In genomic region chr1:30822966-30823581, GRCh38 we compare ENCODE assay signal across 10 cellular contexts.
A peak's percentile ranks its signal among the peaks of the same experiment; 100 is the strongest.
DNase-seq lines count a peak whose midpoint lies in the region; ATAC-seq lines count a peak whose summit lies in the region.
"Had no signal": no experiment of that assay in that cellular context is flagged by ENCODE, and none has a peak within 500 bp of the region (broad histone marks: within the 10 kb centered on the region; RNA-seq: fewer than 3 reads in every experiment).

No MANE protein-coding gene starts in this region.

- peak overlapping the region; percentile 91 for H3K9ac ChIP-seq in adipocyte (ENCODE audit: low read length)

- peaks cover 10% of the 10 kb centered on the region for H3K27me3 ChIP-seq in adipocyte (replicated peaks; ENCODE audit: control insufficient read depth, insufficient read depth, low read length)

- peaks cover 48% of the 10 kb centered on the region for H3K4me1 ChIP-seq in adipocyte (ENCODE audit: control insufficient read depth, insufficient read depth, low read length)

- no peaks in the 10 kb centered on the region for H3K9me3 Mint-ChIP-seq in immature natural killer cell
- no peaks in the 10 kb centered on the region for H3K9me3 Mint-ChIP-seq in stimulated activated effector memory CD8-positive, alpha-beta T cell treated with anti-CD3 and anti-CD28 coated beads, Interleukin-12 subunit alpha, Interleukin-12 subunit beta, amount 100 ng/mL, for 72 hours
- H3K9me3 Mint-ChIP-seq: activated T-cell treated with anti-CD3 and anti-CD28 coated beads, Interleukin-2, amount 50 U/mL, for 24 hours had no signal

- DNase-seq in HK-2 (ENCODE audit: unreplicated experiment), result peak; percentile 35
- peak; percentile 29 for DNase-seq in adipocyte (ENCODE audit: low read depth)
- DNase-seq in immature natural killer cell, result peak in 1 of 3 donors; percentile 2
- DNase-seq in stimulated activated effector memory CD8-positive, alpha-beta T cell treated with anti-CD3 and anti-CD28 coated beads, Interleukin-12 subunit alpha, Interleukin-12 subunit beta, amount 100 ng/mL, for 72 hours (ENCODE audit: low spot score in 2 of 2), result no peak
- DNase-seq in G401 (ENCODE audit: low spot score), result no peak
- no peak for DNase-seq in COLO668 (lab: John Stamatoyannopoulos, UW; ENCODE audit: unreplicated experiment)
- DNase-seq in NCI-H526 treated with DMSO at 0.1 percent for 48 hours (lab: John Stamatoyannopoulos, UW), result no peak
- DNase-seq: NCI-H82 had no signal

- H3K27me3 Mint-ChIP-seq in immature natural killer cell (ENCODE audit: low read depth in 3 of 3), result peaks cover 23 to 46% (median 26%) of the 10 kb centered on the region in 3 donors

- in situ Hi-C loops in G401 (cut with HindIII; ENCODE audit: low sequenced_read_pairs), result no loop called here

- H3K4me3 Mint-ChIP-seq in immature natural killer cell, result peak overlapping the region in 3 of 5 donors; percentile 7 to 49 (median 27)
- H3K4me3 Mint-ChIP-seq in stimulated activated effector memory CD8-positive, alpha-beta T cell treated with anti-CD3 and anti-CD28 coated beads, Interleukin-12 subunit alpha, Interleukin-12 subunit beta, amount 100 ng/mL, for 72 hours, result no peak overlapping the region

- no peaks in the 10 kb centered on the region for H3K36me3 ChIP-seq in adipocyte (ENCODE audit: control insufficient read depth, insufficient read depth, low read length, severe bottlenecking)

- H3K4me3 ChIP-seq in adipocyte (ENCODE audit: low read length), result peak overlapping the region; percentile 82

- H3K4me1 Mint-ChIP-seq in immature natural killer cell, result peaks cover 26 to 28% of the 10 kb centered on the region in 2 donors
- H3K4me1 Mint-ChIP-seq in stimulated activated effector memory CD8-positive, alpha-beta T cell treated with anti-CD3 and anti-CD28 coated beads, Interleukin-12 subunit alpha, Interleukin-12 subunit beta, amount 100 ng/mL, for 72 hours, result peaks cover 30% of the 10 kb centered on the region

- peak; percentile 56 for ATAC-seq in stimulated activated effector memory CD8-positive, alpha-beta T cell treated with anti-CD3 and anti-CD28 coated beads, Interleukin-12 subunit alpha, Interleukin-12 subunit beta, amount 100 ng/mL, for 72 hours
- ATAC-seq in HG03139 (IDR thresholded peaks at IDR 0.05; ENCODE audit: unreplicated experiment), result no peak

- H3K9me3 ChIP-seq in adipocyte (ENCODE audit: control insufficient read depth, low read length), result no peaks in the 10 kb centered on the region

- H3K27ac Mint-ChIP-seq in immature natural killer cell, result no peak overlapping the region
- H3K27ac Mint-ChIP-seq in stimulated activated effector memory CD8-positive, alpha-beta T cell treated with anti-CD3 and anti-CD28 coated beads, Interleukin-12 subunit alpha, Interleukin-12 subunit beta, amount 100 ng/mL, for 72 hours, result no peak overlapping the region
- H3K27ac Mint-ChIP-seq: activated T-cell treated with anti-CD3 and anti-CD28 coated beads, Interleukin-2, amount 50 U/mL, for 24 hours had no signal

- no peaks in the 10 kb centered on the region for H3K36me3 Mint-ChIP-seq in immature natural killer cell
- peaks cover 5% of the 10 kb centered on the region for H3K36me3 Mint-ChIP-seq in stimulated activated effector memory CD8-positive, alpha-beta T cell treated with anti-CD3 and anti-CD28 coated beads, Interleukin-12 subunit alpha, Interleukin-12 subunit beta, amount 100 ng/mL, for 72 hours

Comparison
In these comparisons a context has a peak if more than half of its experiments do, and no peak if none do; other contexts are left out.
1. DNase-seq: peak in HK-2 (single experiment) and adipocyte (single experiment); none in stimulated activated effector memory CD8-positive, alpha-beta T cell treated with anti-CD3 and anti-CD28 coated beads, Interleukin-12 subunit alpha, Interleukin-12 subunit beta, amount 100 ng/mL, for 72 hours (0 of 2), G401 (single experiment), COLO668 (single experiment) and NCI-H526 treated with DMSO at 0.1 percent for 48 hours (single experiment).